In genomic region chr16:88927010-88927409, GRCh38 we compare ENCODE assay signal across 1 cellular context.
TF ChIP-seq lines count a peak whose summit lies in the region.

No MANE protein-coding gene starts in this region.

TF ChIP-seq in HepG2, 621 proteins besides CTCF, POLR2A, EP300 and RAD21 (continued from another document):
- TF ChIP-seq AFF4 (CRISPR knock-in tag; IDR thresholded peaks at IDR 0.05) (no peak), SAP130 (CRISPR knock-in tag; IDR thresholded peaks at IDR 0.05; ENCODE audit: low read depth) (peak; percentile 56), E2F2 (CRISPR knock-in tag; IDR thresholded peaks at IDR 0.05; ENCODE audit: borderline replicate concordance) (no peak), EZH2 (conservative IDR thresholded peaks at IDR 0.05; ENCODE audit: low read depth, low read length) (0 out of 2 replicates have a peak, but pooled peaks have one; percentile 31), NR2F6 (IDR thresholded peaks at IDR 0.05) (no peak), NR2F6 (CRISPR knock-in tag; IDR thresholded peaks at IDR 0.05) (peak; percentile 29; the same call in 1 of the 2 replicates), TEAD3 (CRISPR knock-in tag; optimal IDR thresholded peaks at IDR 0.05; ENCODE audit: borderline replicate concordance) (peak; percentile 49), ZNF777 (CRISPR knock-in tag; IDR thresholded peaks at IDR 0.05) (0 out of 2 replicates have a peak, but pooled peaks have one; percentile 30), HNF4A (CRISPR knock-in tag; IDR thresholded peaks at IDR 0.05) (peak; percentile 8; the same call in 1 of the 2 replicates), MBNL3 (CRISPR knock-in tag; conservative IDR thresholded peaks at IDR 0.05) (no peak), TAF1 (CRISPR knock-in tag; IDR thresholded peaks at IDR 0.05) (peak; percentile 27; the same call in 1 of the 2 replicates), TBP (CRISPR knock-in tag; IDR thresholded peaks at IDR 0.05) (no peak), HOXA3 (CRISPR knock-in tag; IDR thresholded peaks at IDR 0.05) (0 out of 2 replicates have a peak, but pooled peaks have one; percentile 27), LBX2 (CRISPR knock-in tag; IDR thresholded peaks at IDR 0.05; ENCODE audit: borderline replicate concordance) (0 out of 2 replicates have a peak, but pooled peaks have one; percentile 61), SP5 (CRISPR knock-in tag; IDR thresholded peaks at IDR 0.05; ENCODE audit: borderline replicate concordance, low read depth) (peak; percentile 83), KDM5B (CRISPR knock-in tag; IDR thresholded peaks at IDR 0.05; ENCODE audit: borderline replicate concordance) (peak; percentile 33; the same call in 1 of the 2 replicates), KMT2B (CRISPR knock-in tag; IDR thresholded peaks at IDR 0.05) (no peak), ARID5B (CRISPR knock-in tag; IDR thresholded peaks at IDR 0.05) (peak; percentile 22; the same call in 1 of the 2 replicates), RARA (CRISPR knock-in tag; IDR thresholded peaks at IDR 0.05) (peak; percentile 44; the same call in 1 of the 2 replicates), RXRA (CRISPR knock-in tag; IDR thresholded peaks at IDR 0.05) (peak; percentile 43; the same call in 1 of the 2 replicates)
